Comparison of ENCODE assay signal across 7 cellular contexts in genomic region chr17:44775838-44776621, GRCh38. TPM values are rescaled to one million over a fixed set of nuclear protein-coding genes. Genes with fewer than 3 reads are reported as not detected.
DNase-seq lines count a peak whose midpoint lies in the region; ATAC-seq and TF ChIP-seq lines count a peak whose summit lies in the region.

No MANE protein-coding gene starts in this region.

- H3K9me3 ChIP-seq in heart right ventricle, result no peaks in the 10 kb centered on the region

- no peak overlapping the region for H3K27ac Mint-ChIP-seq in activated CD4-positive, alpha-beta memory T cell treated with anti-CD3 and anti-CD28 coated beads for 36 hours

- H3K9me3 Mint-ChIP-seq in activated CD4-positive, alpha-beta memory T cell treated with anti-CD3 and anti-CD28 coated beads for 36 hours, result no peaks in the 10 kb centered on the region

- no peaks in the 10 kb centered on the region for H3K36me3 ChIP-seq in heart right ventricle

- no peak for TF ChIP-seq CTCF in heart right ventricle (IDR thresholded peaks at IDR 0.05)
- TF ChIP-seq CTCF in retinal pigment epithelial cell (conservative IDR thresholded peaks at IDR 0.05; ENCODE audit: low read depth, low read length), result no peak

- ATAC-seq in GM18873 (IDR thresholded peaks at IDR 0.05; ENCODE audit: low FRiP score, unreplicated experiment) (peak; percentile 9), HG03066 (IDR thresholded peaks at IDR 0.05; ENCODE audit: low read depth, unreplicated experiment) (peak; percentile 11), heart right ventricle (peak in 5 of 8 donors; percentile 1 to 4 (median 2)), GM18868 (IDR thresholded peaks at IDR 0.05; ENCODE audit: unreplicated experiment) (no peak)

- peak overlapping the region in 6 of 10 donors; percentile 31 to 74 (median 38) for H3K27ac ChIP-seq in heart right ventricle

- CTCF ChIA-PET in activated CD4-positive, alpha-beta memory T cell treated with anti-CD3 and anti-CD28 coated beads for 36 hours (lab: Charles Lee), result interaction anchor here (0.7 to 6.6 kb wide), 23 partner anchors 9 to 422 kb away, joined by 3 to 125 read pairs (median 4); partner anchors contain the start of genes ACBD4, DBF4B, EFTUD2 and HIGD1B

- peak overlapping the region; percentile 80 for H3K4me3 Mint-ChIP-seq in activated CD4-positive, alpha-beta memory T cell treated with anti-CD3 and anti-CD28 coated beads for 36 hours

- intact Hi-C loops in activated CD4-positive, alpha-beta memory T cell treated with anti-CD3 and anti-CD28 coated beads for 36 hours (cut with micrococcal nuclease), result loop anchor here (1.0 to 5.0 kb wide), 5 partner anchors 53 to 357 kb away; partner anchors contain the start of gene PLCD3
- intact Hi-C loops in heart right ventricle (cut with DNase I), result loop anchor here in 7 of 10 donors (1.0 to 10.0 kb wide), 11 partner anchors 56 to 357 kb away; partner anchors contain the start of genes GJC1 (in 3 of the 7) and PLCD3 (in 3 of the 7)

- no peaks in the 10 kb centered on the region for H3K36me3 Mint-ChIP-seq in activated CD4-positive, alpha-beta memory T cell treated with anti-CD3 and anti-CD28 coated beads for 36 hours

- H3K4me3 ChIP-seq in heart right ventricle (peak overlapping the region in 9 of 10 donors; percentile 37 to 71 (median 64)), retinal pigment epithelial cell (ENCODE audit: low read length) (peak overlapping the region; percentile 63)

- peaks cover 5% of the 10 kb centered on the region for H3K27me3 Mint-ChIP-seq in activated CD4-positive, alpha-beta memory T cell treated with anti-CD3 and anti-CD28 coated beads for 36 hours

- peaks cover 5% of the 10 kb centered on the region for H3K4me1 Mint-ChIP-seq in activated CD4-positive, alpha-beta memory T cell treated with anti-CD3 and anti-CD28 coated beads for 36 hours (ENCODE audit: low read depth)

- POLR2A ChIA-PET in activated CD4-positive, alpha-beta memory T cell treated with anti-CD3 and anti-CD28 coated beads for 36 hours (lab: Charles Lee), result interaction anchor here (0.8 to 1.1 kb wide), 3 partner anchors 86 to 90 kb away, joined by 3 read pairs; no protein-coding TSS in a partner anchor

- WGBS in heart right ventricle, 2 donors, result 13 to 17% methylated on average over 40 to 43 of the region's 43 CpGs

- H3K27me3 ChIP-seq in heart right ventricle, result peaks cover 0 to 22% (median 0%) of the 10 kb centered on the region in 7 donors

- peak; percentile 98 for DNase-seq in activated CD4-positive, alpha-beta memory T cell treated with anti-CD3 and anti-CD28 coated beads for 36 hours
- DNase-seq in heart right ventricle (no peak), retinal pigment epithelial cell (ENCODE audit: low read depth) (no peak), GF-D8 (lab: John Stamatoyannopoulos, UW) (no peak)

- H3K4me1 ChIP-seq in heart right ventricle, result peaks cover 4 to 41% (median 33%) of the 10 kb centered on the region in 9 donors

RNA-seq across cellular contexts. Expression of gene ADAM11, which starts 17.2 kb away (rescaled TPM):
- total RNA-seq in activated CD4-positive, alpha-beta memory T cell treated with anti-CD3 and anti-CD28 coated beads for 36 hours, result under 1 TPM; 0.12 to 0.33 TPM
- 10 to 100 TPM in 4 of 10 donors, 1 to 10 TPM in 6; 3.2 to 18.3 (median 7.8) TPM for total RNA-seq in heart right ventricle
- 10 to 100 TPM in 1 of 2 donors, under 1 TPM in 1; 0.75 to 13.0 TPM for polyA plus RNA-seq in heart right ventricle

RNA-seq across cellular contexts. Expression of gene GJC1, which starts 54.1 kb away (rescaled TPM):
- total RNA-seq in activated CD4-positive, alpha-beta memory T cell treated with anti-CD3 and anti-CD28 coated beads for 36 hours, result 1 to 10 TPM; 1.9 to 2.7 TPM
- total RNA-seq in heart right ventricle, result 10 to 100 TPM; 13.9 to 41.5 (median 23.8) TPM
- polyA plus RNA-seq in heart right ventricle, result 10 to 100 TPM; 10.9 to 17.0 TPM

Comparison
In these comparisons a context has a peak if more than half of its experiments do, and no peak if none do; other contexts are left out.
1. RNA of gene GJC1, which starts 54.1 kb away (total RNA-seq): 13.9 to 41.5 TPM in heart right ventricle; 1.9 to 2.7 TPM in activated CD4-positive, alpha-beta memory T cell treated with anti-CD3 and anti-CD28 coated beads for 36 hours; every median in the first group is over 4 times any median in the second.